ENCODE assay signal across 17 cellular contexts in genomic region chr3:195284842-195285241, GRCh38. TPM values are rescaled to one million over a fixed set of nuclear protein-coding genes. Genes with fewer than 3 reads are reported as not detected.
A peak's percentile ranks its signal among the peaks of the same experiment; 100 is the strongest.
DNase-seq lines count a peak whose midpoint lies in the region; ATAC-seq and TF ChIP-seq lines count a peak whose summit lies in the region.
"Had no signal": no experiment of that assay in that cellular context is flagged by ENCODE, and none has a peak within 500 bp of the region (broad histone marks: within the 10 kb centered on the region; RNA-seq: fewer than 3 reads in every experiment).

No MANE protein-coding gene starts in this region.

- peaks cover 60% of the 10 kb centered on the region for H3K36me3 ChIP-seq in CD4-positive, CD25-positive, alpha-beta regulatory T cell (ENCODE audit: control insufficient read depth, insufficient read depth, low read length)
- H3K36me3 ChIP-seq in colonic mucosa: peaks cover under 1% of the 10 kb centered on the region
- no peaks in the 10 kb centered on the region for H3K36me3 ChIP-seq in mucosa of descending colon (ENCODE audit: low read depth)

- peaks cover 22% of the 10 kb centered on the region for H3K36me3 Mint-ChIP-seq in CD4-positive, CD25-positive, alpha-beta regulatory T cell

- H3K4me1 Mint-ChIP-seq in CD4-positive, CD25-positive, alpha-beta regulatory T cell: peaks cover 11 to 20% (median 17%) of the 10 kb centered on the region in 4 donors

- H3K27me3 ChIP-seq in CD4-positive, CD25-positive, alpha-beta regulatory T cell (ENCODE audit: control insufficient read depth, insufficient read depth, low read length): no peaks in the 10 kb centered on the region
- no peaks in the 10 kb centered on the region for H3K27me3 ChIP-seq in colonic mucosa

- no peak overlapping the region for H3K9ac ChIP-seq in colonic mucosa (ENCODE audit: low read depth in 2 of 2, low read length in 2 of 2)

- peak overlapping the region; percentile 55 for H3K27ac ChIP-seq in CD4-positive, CD25-positive, alpha-beta regulatory T cell (ENCODE audit: insufficient read depth, low read length, poor library complexity, severe bottlenecking)
- H3K27ac ChIP-seq in colonic mucosa: peak overlapping the region; percentile 1
- H3K27ac ChIP-seq: A549 had no signal

- H3K9me3 ChIP-seq in CD4-positive, CD25-positive, alpha-beta regulatory T cell (ENCODE audit: control insufficient read depth in 2 of 2, low read length in 2 of 2): no peaks in the 10 kb centered on the region
- H3K9me3 ChIP-seq in colonic mucosa (no peaks in the 10 kb centered on the region), mucosa of descending colon (no peaks in the 10 kb centered on the region)
- H3K9me3 ChIP-seq: A549 had no signal

- in situ Hi-C loops in KBM-7 (cut with MboI; ENCODE audit: low pct_unique_long_range_greater_than_20kb, low sequenced_read_pairs): no loop called here

- TF ChIP-seq CTCF in colonic mucosa (IDR thresholded peaks at IDR 0.05) (no peak), mucosa of descending colon (IDR thresholded peaks at IDR 0.05) (no peak)

- intact Hi-C loops in colonic mucosa (cut with DNase I) (no loop called here), mucosa of descending colon (cut with DNase I, micrococcal nuclease) (loop anchor here in 1 of 2 donors (10.0 kb wide), 1 partner anchor 150 kb away; no protein-coding TSS in a partner anchor)

- ATAC-seq in CD4-positive, CD25-positive, alpha-beta regulatory T cell (ENCODE audit: low read depth in 2 of 2): no peak
- ATAC-seq in mucosa of descending colon: peak; percentile 85
- no peak for ATAC-seq in HG03025 (IDR thresholded peaks at IDR 0.05; ENCODE audit: low FRiP score, unreplicated experiment)
- ATAC-seq: A549; CD8-positive, alpha-beta T cell; Right ventricle myocardium inferior had no signal

- H3K27me3 Mint-ChIP-seq in CD4-positive, CD25-positive, alpha-beta regulatory T cell: no peaks in the 10 kb centered on the region

- no peaks in the 10 kb centered on the region for H3K9me3 Mint-ChIP-seq in CD4-positive, CD25-positive, alpha-beta regulatory T cell
- H3K9me3 Mint-ChIP-seq: CD8-positive, alpha-beta T cell; HFFc6 had no signal

- H3K4me3 ChIP-seq in CD4-positive, CD25-positive, alpha-beta regulatory T cell (ENCODE audit: low read depth, low read length): no peak overlapping the region
- H3K4me3 ChIP-seq in colonic mucosa (no peak overlapping the region), mucosa of descending colon (no peak overlapping the region)
- H3K4me3 ChIP-seq: A549 had no signal

- peaks cover 3% of the 10 kb centered on the region for H3K4me1 ChIP-seq in CD4-positive, CD25-positive, alpha-beta regulatory T cell (ENCODE audit: control insufficient read depth, insufficient read depth, low read length, poor library complexity, severe bottlenecking)
- H3K4me1 ChIP-seq in colonic mucosa (no peaks in the 10 kb centered on the region), mucosa of descending colon (ENCODE audit: low read depth) (peaks cover 16% of the 10 kb centered on the region)

- peak overlapping the region in 2 of 3 donors; percentile 20 to 31 for H3K27ac Mint-ChIP-seq in CD4-positive, CD25-positive, alpha-beta regulatory T cell
- H3K27ac Mint-ChIP-seq: CD8-positive, alpha-beta T cell; HFFc6 had no signal

- no peak overlapping the region for H3K4me3 Mint-ChIP-seq in CD4-positive, CD25-positive, alpha-beta regulatory T cell
- H3K4me3 Mint-ChIP-seq: CD8-positive, alpha-beta T cell; HFFc6 had no signal

- peak in 1 of 3 donors; percentile 73 for DNase-seq in CD4-positive, CD25-positive, alpha-beta regulatory T cell
- DNase-seq in LoVo (ENCODE audit: low spot score) (peak; percentile 46), colonic mucosa (no peak), mucosa of descending colon (no peak), DMS53 (lab: John Stamatoyannopoulos, UW) (no peak), KBM-7 (no peak)
- DNase-seq: CD8-positive, alpha-beta T cell; H7; HFFc6; Kasumi-1; NCI-H1105; NCI-H1694 treated with DMSO at 0.1 percent for 48 hours; NCI-H510A; NCI-H748 treated with DMSO at 0.1 percent for 48 hours had no signal

RNA-seq across cellular contexts. Expression of gene XXYLT1, which starts 13.9 kb away (rescaled TPM):
- total RNA-seq in CD4-positive, CD25-positive, alpha-beta regulatory T cell: 6.4 TPM
- 1 to 10 TPM; 3.9 to 5.9 (median 4.8) TPM for polyA plus RNA-seq in CD4-positive, CD25-positive, alpha-beta regulatory T cell
- 10 to 100 TPM in 1 of 2 donors, 1 to 10 TPM in 1; 8.3 to 10.9 TPM for total RNA-seq in colonic mucosa
- 10 to 100 TPM; 10.0 to 10.7 (median 10.2) TPM for total RNA-seq in mucosa of descending colon
